In the genomic region with DNA sequence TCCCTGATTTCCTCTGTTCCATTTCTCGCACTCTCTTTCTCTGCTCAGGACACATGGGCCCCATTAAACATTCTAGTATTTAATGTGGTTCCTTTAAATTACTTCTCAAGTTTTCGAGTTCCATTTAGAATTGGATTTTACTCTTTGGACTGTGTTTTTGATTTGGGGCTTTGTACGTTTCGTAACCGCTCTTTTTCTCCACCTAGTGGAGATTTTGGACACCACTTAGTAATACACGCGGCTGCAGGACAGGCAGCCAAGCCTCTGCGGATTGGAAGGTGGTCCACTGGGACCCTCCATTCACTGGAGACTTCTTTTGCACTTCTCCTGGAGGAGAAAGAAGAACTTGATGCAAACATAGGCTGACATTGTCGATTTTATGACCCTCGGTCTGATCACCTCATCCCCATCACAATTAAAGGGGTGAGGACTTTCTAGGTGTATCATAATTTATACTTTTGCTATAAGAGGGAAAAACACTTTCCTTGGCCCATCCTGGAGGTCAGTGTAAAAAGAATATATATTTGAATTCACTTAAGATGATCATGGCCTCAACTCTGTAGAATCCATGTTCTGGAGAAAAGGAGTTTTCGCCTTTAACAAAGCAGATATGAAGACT, we compare ENCODE assay signal across 7 cellular contexts.
A peak's percentile ranks its signal among the peaks of the same experiment; 100 is the strongest.
DNase-seq lines count a peak whose midpoint lies in the region; ATAC-seq and TF ChIP-seq lines count a peak whose summit lies in the region.

No MANE protein-coding gene starts in this region.

- H3K4me3 ChIP-seq in WI38 (ENCODE audit: low read depth, low read length): peak overlapping the region; percentile 28

- H3K27ac Mint-ChIP-seq in glutamatergic neuron (ENCODE audit: unreplicated experiment): peak overlapping the region; percentile 77

- DNase-seq in ELF-1 (ENCODE audit: low read depth, low spot score): peak; percentile 41
- DNase-seq in HuH-7 (ENCODE audit: low spot score): peak; percentile 57
- peak; percentile 34 for DNase-seq in glutamatergic neuron
- peak; percentile 48 for DNase-seq in renal cortical epithelial cell (ENCODE audit: low read depth)

- no peaks in the 10 kb centered on the region for H3K4me1 Mint-ChIP-seq in glutamatergic neuron (ENCODE audit: low read depth, unreplicated experiment)

- no peaks in the 10 kb centered on the region for H3K27me3 Mint-ChIP-seq in glutamatergic neuron (ENCODE audit: unreplicated experiment)

- H3K9me3 Mint-ChIP-seq in glutamatergic neuron (ENCODE audit: unreplicated experiment): peaks cover 2% of the 10 kb centered on the region

- TF ChIP-seq CTCF in WI38 (IDR thresholded peaks at IDR 0.05; ENCODE audit: low read depth, low read length) (peak; percentile 55), glutamatergic neuron (IDR thresholded peaks at IDR 0.05; ENCODE audit: partially characterized antibody, unreplicated experiment) (peak; percentile 79)

- ATAC-seq in HG03108 (IDR thresholded peaks at IDR 0.05; ENCODE audit: unreplicated experiment): no peak
- ATAC-seq in HG03039 (IDR thresholded peaks at IDR 0.05; ENCODE audit: unreplicated experiment): no peak

- H3K36me3 Mint-ChIP-seq in glutamatergic neuron (ENCODE audit: unreplicated experiment): no peaks in the 10 kb centered on the region

- H3K4me3 Mint-ChIP-seq in glutamatergic neuron (ENCODE audit: unreplicated experiment): peak overlapping the region; percentile 93
